22 cellular contexts compared by ENCODE assay signal in genomic region chr5:180850434-180851078, GRCh38. TPM values are rescaled to one million over a fixed set of nuclear protein-coding genes. Genes with fewer than 3 reads are reported as not detected.
DNase-seq lines count a peak whose midpoint lies in the region; ATAC-seq, FAIRE-seq and TF ChIP-seq lines count a peak whose summit lies in the region.
"Had no signal": no experiment of that assay in that cellular context is flagged by ENCODE, and none has a peak within 500 bp of the region (broad histone marks: within the 10 kb centered on the region; RNA-seq: fewer than 3 reads in every experiment).

No MANE protein-coding gene starts in this region.

- H3K4me2 ChIP-seq in BLaER1 treated with 17β-estradiol and CSF1 and Interleukin-3, amounts not matched to agents 10 nM and 100 nM: no peak overlapping the region
- H3K4me2 ChIP-seq in K562 (ENCODE audit: insufficient read depth, low read length): no peak overlapping the region
- H3K4me2 ChIP-seq: A549 had no signal

- peak overlapping the region; percentile 7 to 56 (median 34); a peak in 15 of 20 replicates for H3K4me3 ChIP-seq in BLaER1 treated with 17β-estradiol and CSF1 and Interleukin-3, amounts not matched to agents 10 nM and 100 nM
- H3K4me3 ChIP-seq in HEK293 (ENCODE audit: low read depth, low read length) (no peak overlapping the region), K562 (no peak overlapping the region), liver (ENCODE audit: low read depth in 1 of 3, low read length in 3 of 3) (peak overlapping the region in 2 of 3 donors; percentile 36 to 56)
- H3K4me3 ChIP-seq: A549 had no signal

- TF ChIP-seq POLR2A in K562 (conservative IDR thresholded peaks at IDR 0.05): no peak

- CTCF ChIA-PET in HEK293 (lab: Yijun Ruan, JAX) (interaction anchor here (0.6 to 1.2 kb wide), 2 partner anchors 64 to 66 kb away, joined by 3 read pairs; no protein-coding TSS in a partner anchor), K562 (lab: Yijun Ruan, JAX; ENCODE audit: low intra/inter-chr PET ratio) (no interaction called here)

- no peaks in the 10 kb centered on the region for H3K4me1 Mint-ChIP-seq in immature natural killer cell
- H3K4me1 Mint-ChIP-seq: H9 had no signal

- intact Hi-C loops in K562 (cut with micrococcal nuclease): no loop called here

- H3K9ac ChIP-seq in BLaER1 treated with 17β-estradiol and CSF1 and Interleukin-3, amounts not matched to agents 10 nM and 100 nM: no peak overlapping the region
- H3K9ac ChIP-seq in K562 (ENCODE audit: insufficient read depth in 1 of 2, low read depth in 2 of 2, low read length in 2 of 2) (no peak overlapping the region), liver (ENCODE audit: low read depth in 1 of 2, low read length in 2 of 2) (no peak overlapping the region)

- peaks cover 44 to 73% (median 73%) of the 10 kb centered on the region in 3 donors for H3K36me3 Mint-ChIP-seq in immature natural killer cell

- no peak for FAIRE-seq in K562 (lab: Jason Lieb, UNC)
- FAIRE-seq: A549, RCC 7860 had no signal

- no peaks in the 10 kb centered on the region; a peak in 1 of 22 replicates for H3K27me3 ChIP-seq in BLaER1 treated with 17β-estradiol and CSF1 and Interleukin-3, amounts not matched to agents 10 nM and 100 nM
- H3K27me3 ChIP-seq in K562 (ENCODE audit: control insufficient read depth in 2 of 2, insufficient read depth in 2 of 2, low read length in 2 of 2) (no peaks in the 10 kb centered on the region), liver (ENCODE audit: control insufficient read depth in 4 of 4, insufficient read depth in 4 of 4, low read length in 3 of 4) (no peaks in the 10 kb centered on the region)

- ATAC-seq in K562: no peak
- no peak for ATAC-seq in GM21529 (IDR thresholded peaks at IDR 0.05; ENCODE audit: unreplicated experiment)
- ATAC-seq: A549, Right ventricle myocardium inferior had no signal

- peaks cover 43 to 69% (median 49%) of the 10 kb centered on the region in 11 experiments for H3K9me3 ChIP-seq in BLaER1 treated with 17β-estradiol and CSF1 and Interleukin-3, amounts not matched to agents 10 nM and 100 nM (replicated peaks in 1 of 11)
- H3K9me3 ChIP-seq in HEK293 (ENCODE audit: control insufficient read depth, insufficient read depth, low read depth, low read length): no peaks in the 10 kb centered on the region
- peaks cover 50% of the 10 kb centered on the region for H3K9me3 ChIP-seq in K562 (replicated peaks; ENCODE audit: control insufficient read depth, insufficient read depth, low read depth, low read length)
- peaks cover 23 to 30% (median 27%) of the 10 kb centered on the region in 4 donors for H3K9me3 ChIP-seq in liver (ENCODE audit: control insufficient read depth in 4 of 4, low read length in 3 of 4)

- TF ChIP-seq EP300 in K562 (IDR thresholded peaks at IDR 0.05; ENCODE audit: low read length): no peak

- no peak overlapping the region for H3K27ac ChIP-seq in BLaER1 treated with 17β-estradiol and CSF1 and Interleukin-3, amounts not matched to agents 10 nM and 100 nM
- no peak overlapping the region for H3K27ac ChIP-seq in HEK293 (ENCODE audit: extremely low read depth, low read depth, low read length)
- H3K27ac ChIP-seq in K562 (ENCODE audit: extremely low read depth, low read depth, low read length): no peak overlapping the region
- no peak overlapping the region for H3K27ac ChIP-seq in liver (ENCODE audit: low read depth in 1 of 2, low read length in 2 of 2)
- H3K27ac ChIP-seq: A549 had no signal

- no peaks in the 10 kb centered on the region for H4K20me1 ChIP-seq in BLaER1 treated with 17β-estradiol and CSF1 and Interleukin-3, amounts not matched to agents 10 nM and 100 nM
- H4K20me1 ChIP-seq in K562 (replicated peaks; ENCODE audit: control insufficient read depth, insufficient read depth, low read length): no peaks in the 10 kb centered on the region

- in situ Hi-C loops in K562 (cut with MboI): no loop called here

- WGBS in K562 (ENCODE audit: insufficient coverage, low coverage, missing lambda C conversion rate): 99% methylated on average over 10 of the region's 10 CpGs
- WGBS in liver: 98% methylated on average over 10 of the region's 10 CpGs

- peaks cover 53 to 87% (median 75%) of the 10 kb centered on the region in 11 experiments for H3K36me3 ChIP-seq in BLaER1 treated with 17β-estradiol and CSF1 and Interleukin-3, amounts not matched to agents 10 nM and 100 nM
- H3K36me3 ChIP-seq in HEK293 (ENCODE audit: control insufficient read depth in 2 of 2, insufficient read depth in 1 of 2, low read length in 2 of 2) (peaks cover 5 to 86% of the 10 kb centered on the region in 2 experiments), K562 (ENCODE audit: control insufficient read depth, insufficient read depth, low read length) (peaks cover 59% of the 10 kb centered on the region), liver (ENCODE audit: control insufficient read depth in 4 of 4, insufficient read depth in 3 of 4, low read depth in 1 of 4, low read length in 3 of 4) (peaks cover 4 to 40% (median 33%) of the 10 kb centered on the region in 4 donors)

- peaks cover 6 to 46% (median 39%) of the 10 kb centered on the region in 6 donors for H3K9me3 Mint-ChIP-seq in immature natural killer cell

- no peak overlapping the region for H3K27ac Mint-ChIP-seq in immature natural killer cell
- H3K27ac Mint-ChIP-seq: CD8-positive, alpha-beta memory T cell; H9 had no signal

- TF ChIP-seq RAD21 in K562 (CRISPR knock-in tag; conservative IDR thresholded peaks at IDR 0.05 in 1 of 2, IDR thresholded peaks at IDR 0.05 in 1 of 2) (no peak), liver (IDR thresholded peaks at IDR 0.05) (no peak)

- H3K79me2 ChIP-seq in K562 (ENCODE audit: control insufficient read depth, insufficient read depth, low read length): no peaks in the 10 kb centered on the region

- POLR2A ChIA-PET in HEK293 (lab: Yijun Ruan, JAX): no interaction called here
- POLR2A ChIA-PET in K562 (lab: Yijun Ruan, JAX): interaction anchor here (0.5 kb wide), 1 partner anchor 10 kb away, joined by 3 read pairs; no protein-coding TSS in a partner anchor

- peaks cover 0 to 14% (median 0%) of the 10 kb centered on the region in 10 experiments; a peak in 2 of 20 replicates for H3K4me1 ChIP-seq in BLaER1 treated with 17β-estradiol and CSF1 and Interleukin-3, amounts not matched to agents 10 nM and 100 nM
- H3K4me1 ChIP-seq in HEK293 (ENCODE audit: control insufficient read depth, insufficient read depth, low read length): no peaks in the 10 kb centered on the region
- no peaks in the 10 kb centered on the region for H3K4me1 ChIP-seq in K562 (replicated peaks in 1 of 2; ENCODE audit: control insufficient read depth in 2 of 2, insufficient read depth in 2 of 2, low read length in 2 of 2)
- H3K4me1 ChIP-seq in liver (ENCODE audit: control insufficient read depth in 4 of 4, insufficient read depth in 4 of 4, low read length in 3 of 4): no peaks in the 10 kb centered on the region
- H3K4me1 ChIP-seq: A549 had no signal

- no TSS peak for BruUV-seq in K562 (replicated peaks; lab: Mats Ljungman, UMichigan)

- DNase-seq in K562 (ENCODE audit: extremely low read depth in 1 of 4, low spot score in 3 of 4) (no peak), midbrain (lab: John Stamatoyannopoulos, UW) (no peak), immature natural killer cell (no peak)
- DNase-seq: C1 segment of cervical spinal cord; CD8-positive, alpha-beta memory T cell; DMS79; H9; KBM-7; MV-4-11; NCI-H1417; NCI-H187; NCI-H2107; NCI-H2227 treated with DMSO at 0.1 percent for 48 hours; NCI-H510A treated with DMSO at 0.1 percent for 48 hours; NCI-H82 had no signal

- no peak overlapping the region for H3K4me3 Mint-ChIP-seq in immature natural killer cell
- H3K4me3 Mint-ChIP-seq: CD8-positive, alpha-beta memory T cell; H9 had no signal

- peaks cover 0 to 3% (median 0%) of the 10 kb centered on the region in 3 donors for H3K27me3 Mint-ChIP-seq in immature natural killer cell (ENCODE audit: low read depth in 3 of 3)

- TF ChIP-seq CTCF in HEK293 (tag by site-specific recombination; IDR thresholded peaks at IDR 0.05): no peak
- TF ChIP-seq CTCF in K562 (IDR thresholded peaks at IDR 0.05 in 2 of 3, conservative IDR thresholded peaks at IDR 0.05 in 1 of 3; ENCODE audit: insufficient read depth in 2 of 3, low read depth in 1 of 3, low read length in 3 of 3): no peak
- no peak for TF ChIP-seq CTCF in liver (IDR thresholded peaks at IDR 0.05; ENCODE audit: low read depth, low read length, missing input control)

- H2AFZ ChIP-seq in K562 (ENCODE audit: low read depth, low read length): no peak overlapping the region

- no peaks in the 10 kb centered on the region for H3K9me1 ChIP-seq in K562 (ENCODE audit: control insufficient read depth, insufficient read depth, low read length)

RNA-seq across cellular contexts. Expression of gene ZFP62, which starts 10.5 kb away (rescaled TPM):
- total RNA-seq in K562 (2011; cell fraction: chromatin; rRNA removed; ENCODE audit: low replicate concordance): 20.6 and 74.4 TPM in 2 replicates
- total RNA-seq in K562 (2011; cell fraction: nucleolus; rRNA removed): 10.7 and 15.1 TPM in 2 replicates
- total RNA-seq in K562 (2011; cell fraction: nucleoplasm; rRNA removed): 20.2 and 22.8 TPM in 2 replicates
- total RNA-seq in K562 (2014; rRNA removed) (18.9 and 22.2 TPM in 2 replicates), K562 (2014; rRNA removed; fragmentation: Illumina TruSeq; extraction: Trizol) (32.8 and 33.9 TPM in 2 replicates), K562 (2015; rRNA removed; fragmentation: Illumina TruSeq; extraction: Trizol) (25.8 and 28.8 TPM in 2 replicates), K562 (2021) (22.9 and 24.0 TPM in 2 replicates), liver (1 to 10 TPM; 7.9 to 8.8 TPM)
- polyA plus RNA-seq in K562 (2011; rRNA removed) (37.5 and 38.6 TPM in 2 replicates), K562 (2014; fragmentation: Illumina TruSeq; extraction: Trizol) (21.6 and 25.0 TPM in 2 replicates), K562 (2014; fragmentation: Nextera tagmentation; extraction: Ambion mirVana) (10 to 100 TPM; 12.2 to 18.1 TPM), K562 (2014; rRNA removed) (19.2 and 32.9 TPM in 2 replicates), liver (1 to 10 TPM; 3.4 to 3.5 TPM), immature natural killer cell (1 to 10 TPM; 7.4 to 9.8 (median 8.9) TPM)
- 4.0 and 9.8 TPM in 2 replicates for polyA plus RNA-seq in K562 (2011; cell fraction: cytosol; rRNA removed)
- 41.6 and 58.9 TPM in 2 replicates for polyA plus RNA-seq in K562 (2011; cell fraction: nucleus; rRNA removed)
- polyA plus RNA-seq in K562 (2012): 22.2 and 23.9 TPM in 2 replicates
- polyA minus RNA-seq in K562 (2011; rRNA and poly(A)+ RNA removed): 45.8 and 63.5 TPM in 2 replicates
- 13.9 and 14.1 TPM in 2 replicates for polyA minus RNA-seq in K562 (2011; cell fraction: cytosol; rRNA and poly(A)+ RNA removed)
- polyA minus RNA-seq in K562 (2011; cell fraction: nucleus; rRNA and poly(A)+ RNA removed): 17.5 and 36.4 TPM in 2 replicates

RNA-seq across cellular contexts. Expression of gene MGAT1, which starts 48.0 kb away (rescaled TPM):
- total RNA-seq in K562 (2011; cell fraction: chromatin; rRNA removed; ENCODE audit: low replicate concordance): 73.7 and 86.6 TPM in 2 replicates
- total RNA-seq in K562 (2011; cell fraction: nucleolus; rRNA removed): 95.9 and 106 TPM in 2 replicates
- total RNA-seq in K562 (2011; cell fraction: nucleoplasm; rRNA removed): 91.3 and 109 TPM in 2 replicates
- total RNA-seq in K562 (2014; rRNA removed) (56.1 and 59.2 TPM in 2 replicates), K562 (2014; rRNA removed; fragmentation: Illumina TruSeq; extraction: Trizol) (34.4 and 37.9 TPM in 2 replicates), K562 (2015; rRNA removed; fragmentation: Illumina TruSeq; extraction: Trizol) (49.0 and 50.9 TPM in 2 replicates), K562 (2021) (71.7 and 82.7 TPM in 2 replicates), liver (100 to 1,000 TPM in 1 of 2 donors, 10 to 100 TPM in 1; 73.6 to 122 TPM)
- polyA plus RNA-seq in K562 (2011; rRNA removed) (42.9 and 52.4 TPM in 2 replicates), K562 (2014; fragmentation: Illumina TruSeq; extraction: Trizol) (44.5 and 50.6 TPM in 2 replicates), K562 (2014; fragmentation: Nextera tagmentation; extraction: Ambion mirVana) (1 to 10 TPM; 3.9 to 5.1 TPM), K562 (2014; rRNA removed) (64.2 and 72.6 TPM in 2 replicates), liver (100 to 1,000 TPM in 1 of 2 donors, 10 to 100 TPM in 1; 73.0 to 125 TPM), immature natural killer cell (100 to 1,000 TPM; 220 to 241 (median 238) TPM)
- polyA plus RNA-seq in K562 (2011; cell fraction: cytosol; rRNA removed): 63.9 and 119 TPM in 2 replicates
- polyA plus RNA-seq in K562 (2011; cell fraction: nucleus; rRNA removed): 59.1 and 67.4 TPM in 2 replicates
- polyA plus RNA-seq in K562 (2012): 75.0 and 92.9 TPM in 2 replicates
- 36.0 and 42.1 TPM in 2 replicates for polyA minus RNA-seq in K562 (2011; rRNA and poly(A)+ RNA removed)
- 40.6 and 47.7 TPM in 2 replicates for polyA minus RNA-seq in K562 (2011; cell fraction: cytosol; rRNA and poly(A)+ RNA removed)
- 18.3 and 30.5 TPM in 2 replicates for polyA minus RNA-seq in K562 (2011; cell fraction: nucleus; rRNA and poly(A)+ RNA removed)

RNA-seq across cellular contexts. Expression of gene BTNL8, which starts 48.4 kb away (rescaled TPM):
- 0.16 TPM in 1 of 2 replicates, not detected in the other for total RNA-seq in K562 (2011; cell fraction: chromatin; rRNA removed; ENCODE audit: low replicate concordance)
- not detected in 2 replicates for total RNA-seq in K562 (2011; cell fraction: nucleolus; rRNA removed)
- total RNA-seq in K562 (2011; cell fraction: nucleoplasm; rRNA removed): not detected in 2 replicates
- 0.18 TPM in 1 of 2 replicates, not detected in the other for total RNA-seq in K562 (2014; rRNA removed)
- total RNA-seq in K562 (2014; rRNA removed; fragmentation: Illumina TruSeq; extraction: Trizol): 0.07 TPM in 1 of 2 replicates, not detected in the other
- total RNA-seq in K562 (2015; rRNA removed; fragmentation: Illumina TruSeq; extraction: Trizol): 0.15 TPM in 1 of 2 replicates, not detected in the other
- 0.13 TPM in 1 of 2 replicates, not detected in the other for total RNA-seq in K562 (2021)
- polyA plus RNA-seq in K562 (2011; rRNA removed): not detected in 2 replicates
- polyA plus RNA-seq in K562 (2011; cell fraction: cytosol; rRNA removed): not detected in 2 replicates
- polyA plus RNA-seq in K562 (2011; cell fraction: nucleus; rRNA removed): 0.13 TPM in 1 of 2 replicates, not detected in the other
- 0.15 and 0.27 TPM in 2 replicates for polyA plus RNA-seq in K562 (2012)
- 0.04 TPM in 1 of 2 replicates, not detected in the other for polyA plus RNA-seq in K562 (2014; fragmentation: Illumina TruSeq; extraction: Trizol)
- not detected for polyA plus RNA-seq in K562 (2014; fragmentation: Nextera tagmentation; extraction: Ambion mirVana)
- 0.22 TPM in 1 of 2 replicates, not detected in the other for polyA plus RNA-seq in K562 (2014; rRNA removed)
- polyA minus RNA-seq in K562 (2011; rRNA and poly(A)+ RNA removed): not detected in 2 replicates
- polyA minus RNA-seq in K562 (2011; cell fraction: cytosol; rRNA and poly(A)+ RNA removed): not detected in 2 replicates
- not detected in 2 replicates for polyA minus RNA-seq in K562 (2011; cell fraction: nucleus; rRNA and poly(A)+ RNA removed)
- total RNA-seq in liver: under 1 TPM; 0.14 to 0.67 TPM
- under 1 TPM; 0.49 to 0.63 TPM for polyA plus RNA-seq in liver
- polyA plus RNA-seq in immature natural killer cell: not detected
- polyA plus RNA-seq: A549; CD8-positive, alpha-beta memory T cell had no signal

Comparison
In these comparisons a context has a peak if more than half of its experiments do, and no peak if none do; other contexts are left out.
1. H3K4me3 ChIP-seq: peak in BLaER1 treated with 17β-estradiol and CSF1 and Interleukin-3, amounts not matched to agents 10 nM and 100 nM (10 of 10) and liver (2 of 3); none in HEK293 (single experiment) and K562 (single experiment).